In genomic region chr6:149154137-149154900, GRCh38 we compare ENCODE assay signal across 19 cellular contexts.
DNase-seq lines count a peak whose midpoint lies in the region; ATAC-seq and FAIRE-seq lines count a peak whose summit lies in the region.
"Had no signal": no experiment of that assay in that cellular context is flagged by ENCODE, and none has a peak within 500 bp of the region (broad histone marks: within the 10 kb centered on the region; RNA-seq: fewer than 3 reads in every experiment).

No MANE protein-coding gene starts in this region.

- CTCF ChIA-PET in activated CD8-positive, alpha-beta memory T cell treated with anti-CD3 and anti-CD28 coated beads, Interleukin-2, amount 10 ng/mL, durations not matched to agents 7 days and 5 days (lab: Charles Lee) = interaction anchor here (0.7 to 4.8 kb wide), 9 partner anchors 12 to 278 kb away, joined by 3 to 26 read pairs (median 4); no protein-coding TSS in a partner anchor
- CTCF ChIA-PET in T-cell (lab: Charles Lee) = interaction anchor here in 1 of 2 donors (0.7 kb wide), 2 partner anchors 10 to 317 kb away, joined by 3 to 4 read pairs; no protein-coding TSS in a partner anchor

- POLR2A ChIA-PET in T-cell (lab: Charles Lee) = interaction anchor here in 1 of 2 donors (0.6 kb wide), 1 partner anchor 354 kb away, joined by 3 read pairs; no protein-coding TSS in a partner anchor

- FAIRE-seq in small intestine (lab: Jason Lieb, UNC) = no peak

- peaks cover 70% of the 10 kb centered on the region for H3K36me3 Mint-ChIP-seq in activated CD8-positive, alpha-beta memory T cell treated with anti-CD3 and anti-CD28 coated beads, Interleukin-2, amount 10 ng/mL, durations not matched to agents 7 days and 5 days
- peaks cover 44% of the 10 kb centered on the region for H3K36me3 Mint-ChIP-seq in T-cell
- peaks cover 3% of the 10 kb centered on the region for H3K36me3 Mint-ChIP-seq in central memory CD8-positive, alpha-beta T cell (ENCODE audit: insufficient read depth)

- DNase-seq in activated CD8-positive, alpha-beta memory T cell treated with anti-CD3 and anti-CD28 coated beads, Interleukin-2, amount 10 ng/mL, durations not matched to agents 7 days and 5 days = no peak
- no peak for DNase-seq in activated CD8-positive, alpha-beta memory T cell treated with anti-CD3 and anti-CD28 coated beads, Interleukin-2, amount 50 U/mL, for 48 hours
- no peak for DNase-seq in T-cell
- DNase-seq in central memory CD8-positive, alpha-beta T cell (ENCODE audit: low spot score in 2 of 2) = no peak
- no peak for DNase-seq in small intestine
- DNase-seq in posterior cingulate gyrus = no peak
- no peak for DNase-seq in iPS-NIHi7 (ENCODE audit: extremely low spot score)
- DNase-seq: adrenal gland; cerebellar nuclear complex; KG1; NCI-H1105 treated with DMSO at 0.1 percent for 48 hours; NCI-H2171; NCI-H774; spleen; stimulated activated naive CD4-positive, alpha-beta T cell had no signal

- H3K4me3 ChIP-seq in small intestine (ENCODE audit: low read depth in 1 of 2, low read length in 2 of 2) = no peak overlapping the region
- H3K4me3 ChIP-seq: adrenal gland, gastroesophageal sphincter, spleen had no signal

- intact Hi-C loops in posterior cingulate gyrus (cut with DNase I) = no loop called here

- no peaks in the 10 kb centered on the region for H3K36me3 ChIP-seq in small intestine (ENCODE audit: control insufficient read depth in 2 of 2, insufficient read depth in 2 of 2, low read length in 2 of 2)
- H3K36me3 ChIP-seq: adrenal gland, gastroesophageal sphincter, spleen had no signal

- H3K27ac ChIP-seq in small intestine (ENCODE audit: low read depth in 1 of 2, low read length in 1 of 2) = peak overlapping the region; percentile 14 to 62
- H3K27ac ChIP-seq: adrenal gland, gastroesophageal sphincter, parathyroid adenoma had no signal

- peaks cover 6% of the 10 kb centered on the region for H3K9me3 Mint-ChIP-seq in activated CD8-positive, alpha-beta memory T cell treated with anti-CD3 and anti-CD28 coated beads, Interleukin-2, amount 10 ng/mL, durations not matched to agents 7 days and 5 days (ENCODE audit: low read depth)
- H3K9me3 Mint-ChIP-seq in T-cell = peaks cover 0 to 13% (median 4%) of the 10 kb centered on the region in 3 donors
- no peaks in the 10 kb centered on the region for H3K9me3 Mint-ChIP-seq in central memory CD8-positive, alpha-beta T cell

- H3K27ac Mint-ChIP-seq in activated CD8-positive, alpha-beta memory T cell treated with anti-CD3 and anti-CD28 coated beads, Interleukin-2, amount 10 ng/mL, durations not matched to agents 7 days and 5 days = peak overlapping the region; percentile 94
- H3K27ac Mint-ChIP-seq in T-cell = peak overlapping the region; percentile 92
- H3K27ac Mint-ChIP-seq in central memory CD8-positive, alpha-beta T cell (ENCODE audit: low read depth) = peak overlapping the region; percentile 91

- H3K4me1 ChIP-seq in small intestine (ENCODE audit: control insufficient read depth in 2 of 2, insufficient read depth in 1 of 2, low read depth in 1 of 2, low read length in 1 of 2) = peaks cover 0 to 2% of the 10 kb centered on the region in 2 donors
- H3K4me1 ChIP-seq: adrenal gland, gastroesophageal sphincter, parathyroid adenoma had no signal

- peak overlapping the region; percentile 49 for H3K4me3 Mint-ChIP-seq in activated CD8-positive, alpha-beta memory T cell treated with anti-CD3 and anti-CD28 coated beads, Interleukin-2, amount 10 ng/mL, durations not matched to agents 7 days and 5 days
- H3K4me3 Mint-ChIP-seq in T-cell = peak overlapping the region in 2 of 3 donors; percentile 40 to 50
- H3K4me3 Mint-ChIP-seq in central memory CD8-positive, alpha-beta T cell = peak overlapping the region; percentile 54

- no peaks in the 10 kb centered on the region for H3K9me3 ChIP-seq in small intestine (ENCODE audit: control insufficient read depth, low read depth)
- H3K9me3 ChIP-seq: adrenal gland, spleen had no signal

- 78 to 82% (median 78%) methylated on average over 2 of the region's 2 CpGs for WGBS in small intestine, 3 donors

- no peaks in the 10 kb centered on the region for H3K27me3 ChIP-seq in small intestine (ENCODE audit: control insufficient read depth in 2 of 2, insufficient read depth in 2 of 2, low read length in 2 of 2)
- H3K27me3 ChIP-seq: adrenal gland, gastroesophageal sphincter, spleen had no signal

- no peaks in the 10 kb centered on the region for H3K27me3 Mint-ChIP-seq in activated CD8-positive, alpha-beta memory T cell treated with anti-CD3 and anti-CD28 coated beads, Interleukin-2, amount 10 ng/mL, durations not matched to agents 7 days and 5 days
- no peaks in the 10 kb centered on the region for H3K27me3 Mint-ChIP-seq in T-cell
- H3K27me3 Mint-ChIP-seq in central memory CD8-positive, alpha-beta T cell = no peaks in the 10 kb centered on the region

- ATAC-seq in activated CD8-positive, alpha-beta memory T cell treated with anti-CD3 and anti-CD28 coated beads, Interleukin-2, amount 10 ng/mL, durations not matched to agents 7 days and 5 days = peak; percentile 9
- ATAC-seq in T-cell (replicated peaks in 1 of 4) = peak; percentile 14 to 64 (median 50)
- ATAC-seq in central memory CD8-positive, alpha-beta T cell (replicated peaks; ENCODE audit: extremely low read depth, poor library complexity, severe bottlenecking) = peak; percentile 30
- ATAC-seq in HG02798 (IDR thresholded peaks at IDR 0.05; ENCODE audit: poor library complexity, unreplicated experiment) = no peak
- ATAC-seq: gastroesophageal sphincter, Panc1 had no signal

- H3K4me1 Mint-ChIP-seq in activated CD8-positive, alpha-beta memory T cell treated with anti-CD3 and anti-CD28 coated beads, Interleukin-2, amount 10 ng/mL, durations not matched to agents 7 days and 5 days = peaks cover 66% of the 10 kb centered on the region
- peaks cover 47 to 61% (median 56%) of the 10 kb centered on the region in 3 donors for H3K4me1 Mint-ChIP-seq in T-cell
- peaks cover 51% of the 10 kb centered on the region for H3K4me1 Mint-ChIP-seq in central memory CD8-positive, alpha-beta T cell
